ENCODE assay signal across 8 cellular contexts in genomic region chr17:7833795-7834553, GRCh38. TPM values are rescaled to one million over a fixed set of nuclear protein-coding genes. Genes with fewer than 3 reads are reported as not detected.
A peak's percentile ranks its signal among the peaks of the same experiment; 100 is the strongest.
DNase-seq lines count a peak whose midpoint lies in the region; ATAC-seq and TF ChIP-seq lines count a peak whose summit lies in the region.

Gene KDM6B, plus strand, starts transcription at chr17:7834217. Its CDS starts 11,338 bp downstream, at chr17:7845555.

- ATAC-seq in GM18511 (IDR thresholded peaks at IDR 0.05; ENCODE audit: unreplicated experiment) = peak; percentile 45
- ATAC-seq in HG03159 (IDR thresholded peaks at IDR 0.05; ENCODE audit: unreplicated experiment) = peak; percentile 51

- no peaks in the 10 kb centered on the region for H3K36me3 ChIP-seq in kidney epithelial cell (ENCODE audit: control insufficient read depth, insufficient read depth, low read length)

- H3K4me3 ChIP-seq in choroid plexus epithelial cell (ENCODE audit: low read depth, low read length) = peak within 1 kb of the TSS; percentile 79
- H3K4me3 ChIP-seq in kidney epithelial cell (ENCODE audit: low read depth, low read length) = peak within 1 kb of the TSS; percentile 68

- no peak for TF ChIP-seq CTCF in 22Rv1 (IDR thresholded peaks at IDR 0.05)
- TF ChIP-seq CTCF in choroid plexus epithelial cell (conservative IDR thresholded peaks at IDR 0.05; ENCODE audit: low read depth, low read length) = peak; percentile 6
- no peak for TF ChIP-seq CTCF in kidney epithelial cell (IDR thresholded peaks at IDR 0.05; ENCODE audit: insufficient read depth, low read length, poor library complexity, severe bottlenecking)

- peak; percentile 89 for DNase-seq in NCI-H510A treated with DMSO at 0.1 percent for 48 hours (lab: John Stamatoyannopoulos, UW)
- DNase-seq in activated CD4-positive, alpha-beta T cell treated with anti-CD3 and anti-CD28 coated beads for 4 hours = peak; percentile 86 to 88
- DNase-seq in choroid plexus epithelial cell (ENCODE audit: low read depth) = peak; percentile 95
- peak; percentile 77 for DNase-seq in kidney epithelial cell (ENCODE audit: low read depth)
- DNase-seq in stimulated activated CD4-positive, alpha-beta T cell treated with anti-CD3 and anti-CD28 coated beads, Interleukin-15, amount 100 ng/mL, for 1 hour (ENCODE audit: low read depth in 1 of 2, low spot score in 1 of 2) = peak; percentile 73 to 79

- peak within 1 kb of the TSS; percentile 99 for H3K27ac ChIP-seq in 22Rv1

- no peaks in the 10 kb centered on the region for H3K27me3 ChIP-seq in kidney epithelial cell (ENCODE audit: control insufficient read depth, insufficient read depth, low read length)

RNA-seq across cellular contexts. Expression of gene KDM6B, which starts in this region (rescaled TPM):
- total RNA-seq in kidney epithelial cell = 15.6 and 20.4 TPM in 2 replicates

Comparison
In these comparisons a context has a peak if more than half of its experiments do, and no peak if none do; other contexts are left out.
1. Peak in every context shown above with its lines: DNase-seq, ATAC-seq, H3K4me3 ChIP-seq and H3K27ac ChIP-seq.